Comparison of ENCODE assay signal across 8 cellular contexts in genomic region chr15:38455096-38455495, GRCh38. TPM values are rescaled to one million over a fixed set of nuclear protein-coding genes. Genes with fewer than 3 reads are reported as not detected.
DNase-seq lines count a peak whose midpoint lies in the region; ATAC-seq and TF ChIP-seq lines count a peak whose summit lies in the region.

No MANE protein-coding gene starts in this region.

- H3K4me1 ChIP-seq in HCT116 (ENCODE audit: control insufficient read depth in 1 of 2, insufficient read depth in 2 of 2, low read length in 2 of 2) (peaks cover 9 to 12% of the 10 kb centered on the region in 2 experiments; a peak in 3 of 4 replicates), ascending aorta (peaks cover 0 to 7% of the 10 kb centered on the region in 2 donors)

- H3K9me2 ChIP-seq in HCT116 (ENCODE audit: insufficient read depth), result no peaks in the 10 kb centered on the region

- H3K4me3 Mint-ChIP-seq in memory B cell, result peak overlapping the region; percentile 93

- DNase-seq in AG04449 (ENCODE audit: low read depth, low spot score) (no peak), HCT116 (ENCODE audit: low read depth, low spot score) (no peak), ascending aorta (ENCODE audit: low spot score in 2 of 2) (no peak), memory B cell (ENCODE audit: low spot score in 2 of 2) (no peak)

- BruUV-seq in HCT116 (replicated peaks; lab: Mats Ljungman, UMichigan), result TSS peak; percentile 52

- H3K4me3 ChIP-seq in AG04449 (ENCODE audit: low read depth, low read length), result peak overlapping the region; percentile 97
- H3K4me3 ChIP-seq in HCT116 (replicated peaks in 1 of 2; ENCODE audit: low read depth in 1 of 2, low read length in 2 of 2), result peak overlapping the region; percentile 79 to 80
- peak overlapping the region; percentile 84 to 86 for H3K4me3 ChIP-seq in ascending aorta

- no peaks in the 10 kb centered on the region for H3K9me3 Mint-ChIP-seq in memory B cell

- H2AFZ ChIP-seq in HCT116 (ENCODE audit: low read depth, low read length, poor library complexity, severe bottlenecking), result no peak overlapping the region

- TF ChIP-seq RAD21 in HCT116 (IDR thresholded peaks at IDR 0.05; ENCODE audit: low read depth), result no peak

- H3K9ac ChIP-seq in HCT116 (ENCODE audit: low read length), result peak overlapping the region; percentile 92

- no peaks in the 10 kb centered on the region for H3K27me3 Mint-ChIP-seq in memory B cell

- H3K4me2 ChIP-seq in HCT116 (ENCODE audit: low read length), result peak overlapping the region; percentile 71

- H4K20me1 ChIP-seq in HCT116 (ENCODE audit: insufficient read depth), result peaks cover 3% of the 10 kb centered on the region; the same call in 1 of the 2 replicates

- POLR2A ChIA-PET in AG04449 (lab: Yijun Ruan, JAX) (interaction anchor here (0.9 kb wide), 1 partner anchor 185 kb away, joined by 3 read pairs; no protein-coding TSS in a partner anchor), HCT116 (lab: Charles Lee) (interaction anchor here (1.1 kb wide), 1 partner anchor 109 kb away, joined by 3 read pairs; no protein-coding TSS in a partner anchor)

- H3K36me3 ChIP-seq in HCT116 (ENCODE audit: control insufficient read depth in 1 of 2, insufficient read depth in 2 of 2, low read length in 2 of 2) (no peaks in the 10 kb centered on the region), ascending aorta (no peaks in the 10 kb centered on the region)

- no peak for TF ChIP-seq POLR2A in HCT116 (IDR thresholded peaks at IDR 0.05; ENCODE audit: borderline replicate concordance, extremely low read depth, insufficient read depth, insufficient read length)

- H3K27me3 ChIP-seq in HCT116 (ENCODE audit: insufficient read depth, low read length) (no peaks in the 10 kb centered on the region), ascending aorta (no peaks in the 10 kb centered on the region)

- no peaks in the 10 kb centered on the region for H3K9me3 ChIP-seq in HCT116 (ENCODE audit: control insufficient read depth in 1 of 2, insufficient read depth in 1 of 2, low read depth in 1 of 2, low read length in 2 of 2)
- no peaks in the 10 kb centered on the region for H3K9me3 ChIP-seq in ascending aorta

- H3K27ac ChIP-seq in HCT116 (ENCODE audit: low read depth, low read length) (no peak overlapping the region), ascending aorta (no peak overlapping the region)

- peak overlapping the region; percentile 97 for H3K27ac Mint-ChIP-seq in memory B cell

- TF ChIP-seq CTCF in AG04449 (IDR thresholded peaks at IDR 0.05; ENCODE audit: insufficient read depth, low read length, missing control alignments) (no peak), HCT116 (IDR thresholded peaks at IDR 0.05 in 2 of 3, conservative IDR thresholded peaks at IDR 0.05 in 1 of 3; ENCODE audit: borderline replicate concordance in 1 of 3, insufficient read depth in 1 of 3, low read depth in 2 of 3, low read length in 2 of 3) (no peak), ascending aorta (IDR thresholded peaks at IDR 0.05) (no peak)

- ATAC-seq in HCT116, result no peak
- ATAC-seq in memory B cell (ENCODE audit: low read depth), result no peak
- ATAC-seq in GM21423 (IDR thresholded peaks at IDR 0.05; ENCODE audit: unreplicated experiment), result no peak
- no peak for ATAC-seq in HG02642 (IDR thresholded peaks at IDR 0.05; ENCODE audit: poor library complexity, unreplicated experiment)
- no peak for ATAC-seq in GM21528 (IDR thresholded peaks at IDR 0.05; ENCODE audit: low FRiP score, unreplicated experiment)
- no peak for ATAC-seq in GM19395 (IDR thresholded peaks at IDR 0.05; ENCODE audit: unreplicated experiment)

- CTCF ChIA-PET in AG04449 (lab: Yijun Ruan, JAX), result interaction anchor here (0.6 to 3.7 kb wide), 13 partner anchors 9 to 473 kb away, joined by 3 to 45 read pairs (median 6); no protein-coding TSS in a partner anchor
- CTCF ChIA-PET in HCT116 (lab: Charles Lee), result interaction anchor here (1.5 to 2.5 kb wide), 3 partner anchors 15 to 459 kb away, joined by 3 to 20 read pairs (median 6); no protein-coding TSS in a partner anchor

- H3K79me2 ChIP-seq in HCT116 (ENCODE audit: insufficient read depth, low read length), result peaks cover 60% of the 10 kb centered on the region

- intact Hi-C loops in HCT116 (cut with micrococcal nuclease) (no loop called here), ascending aorta (cut with DNase I) (no loop called here)

- H3K36me3 Mint-ChIP-seq in memory B cell, result peaks cover 10% of the 10 kb centered on the region

- peaks cover 27% of the 10 kb centered on the region for H3K4me1 Mint-ChIP-seq in memory B cell

- RAD21 ChIA-PET in HCT116 (lab: Charles Lee; ENCODE audit: low non-redundant PET in 1 of 2, low total read pairs in 2 of 2, uncharacterized antibody in 2 of 2, unreplicated experiment in 2 of 2), result interaction anchor here in 1 of 2 experiments (1.1 kb wide), 1 partner anchor 14 kb away, joined by 4 read pairs; no protein-coding TSS in a partner anchor

TF ChIP-seq in HCT116, 20 proteins besides CTCF, POLR2A, EP300 and RAD21:
- TF ChIP-seq ELF1 (IDR thresholded peaks at IDR 0.05; ENCODE audit: borderline replicate concordance, low read depth) (no peak), ATF3 (IDR thresholded peaks at IDR 0.05) (no peak), FOSL1 (IDR thresholded peaks at IDR 0.05; ENCODE audit: low read depth) (no peak), CBX3 (IDR thresholded peaks at IDR 0.05; ENCODE audit: low read depth) (no peak), CEBPB (IDR thresholded peaks at IDR 0.05; ENCODE audit: low read depth) (no peak), YY1 (IDR thresholded peaks at IDR 0.05; ENCODE audit: extremely low read depth, insufficient replicate concordance, low read depth, low read length) (no peak), JUND (IDR thresholded peaks at IDR 0.05) (no peak), EZH2 (IDR thresholded peaks at IDR 0.05) (no peak), SRF (IDR thresholded peaks at IDR 0.05; ENCODE audit: low read depth) (no peak), ZFX (IDR thresholded peaks at IDR 0.05) (no peak), EGR1 (IDR thresholded peaks at IDR 0.05; ENCODE audit: low read depth) (no peak), POLR2AphosphoS5 (IDR thresholded peaks at IDR 0.05; ENCODE audit: low read depth, low read length) (no peak), REST (IDR thresholded peaks at IDR 0.05; ENCODE audit: low read depth) (no peak), EZH2phosphoT487 (IDR thresholded peaks at IDR 0.05; ENCODE audit: borderline replicate concordance) (no peak), ZBTB33 (IDR thresholded peaks at IDR 0.05; ENCODE audit: extremely low read depth, insufficient replicate concordance, low read length) (no peak), TCF7L2 (IDR thresholded peaks at IDR 0.05; ENCODE audit: borderline replicate concordance, extremely low read depth, insufficient read depth, insufficient read length) (no peak)

RNA-seq across cellular contexts. Expression of gene FAM98B, which starts 1.2 kb away (rescaled TPM):
- total RNA-seq in HCT116 (2021; ENCODE audit: unreplicated experiment) (44.3 TPM), ascending aorta (6.4 TPM)
- 9.1 and 10.3 TPM in 2 replicates for polyA plus RNA-seq in HCT116 (2012)
